Comparison of ENCODE assay signal across 27 cellular contexts in genomic region chr6:49416195-49416594, GRCh38.
"Had no signal": no experiment of that assay in that cellular context is flagged by ENCODE, and none has a peak within 500 bp of the region (broad histone marks: within the 10 kb centered on the region; RNA-seq: fewer than 3 reads in every experiment).

No MANE protein-coding gene starts in this region.

- H3K4me3 ChIP-seq: coronary artery, dorsolateral prefrontal cortex, esophagus squamous epithelium had no signal

- H3K36me3 ChIP-seq: brain microvascular endothelial cell, esophagus squamous epithelium had no signal

- FAIRE-seq: astrocyte, bronchial epithelial cell, frontal cortex had no signal

- H3K27ac ChIP-seq: brain microvascular endothelial cell, coronary artery, dorsolateral prefrontal cortex, epithelial cell of prostate, esophagus squamous epithelium had no signal

- ATAC-seq: activated CD8-positive, alpha-beta T cell treated with anti-CD3 and anti-CD28 coated beads for 36 hours; activated T-cell treated with anti-CD3 and anti-CD28 coated beads, Interleukin-2, amount 50 U/mL, for 4 hours; activated T-helper 17 cell treated with anti-CD3 and anti-CD28 coated beads, Interleukin-2, amount 50 U/mL, for 72 hours had no signal

- DNase-seq: activated CD4-positive, alpha-beta T cell treated with anti-CD3 and anti-CD28 coated beads for 48 hours; activated CD4-positive, alpha-beta T cell treated with anti-CD3 and anti-CD28 coated beads, Interleukin-2, amount 50 U/mL, for 1 hour; activated CD4-positive, alpha-beta T cell treated with anti-CD3 and anti-CD28 coated beads, Interleukin-2, amount 50 U/mL, for 48 hours; activated CD4-positive, CD25-positive, alpha-beta regulatory T cell; activated CD8-positive, alpha-beta memory T cell treated with anti-CD3 and anti-CD28 coated beads for 24 hours; activated CD8-positive, alpha-beta T cell treated with anti-CD3 and anti-CD28 coated beads for 36 hours; activated effector memory CD4-positive, alpha-beta T cell treated with Interleukin-2 at 50 U/mL for 16 hours; activated gamma-delta T cell treated with Interleukin-2 at 50 U/mL for 16 hours; activated naive CD4-positive, alpha-beta T cell treated with Interleukin-2 at 50 U/mL for 16 hours; activated naive CD8-positive, alpha-beta T cell treated with anti-CD3 and anti-CD28 coated beads, Interleukin-2, amount 10 ng/mL, durations not matched to agents 7 days and 5 days; activated T-cell treated with anti-CD3 and anti-CD28 coated beads, Interleukin-2, amount 50 U/mL, for 4 hours; anterior cingulate cortex; brain microvascular endothelial cell; dorsolateral prefrontal cortex; effector memory CD4-positive, alpha-beta T cell; endodermal cell; esophagus squamous epithelium; foreskin fibroblast; head of caudate nucleus; hippocampal formation; T-helper 2 cell had no signal
